In genomic region chr6:117677553-117678131, GRCh38 we compare ENCODE assay signal across 10 cellular contexts. TPM values are rescaled to one million over a fixed set of nuclear protein-coding genes. Genes with fewer than 3 reads are reported as not detected.
DNase-seq lines count a peak whose midpoint lies in the region; ATAC-seq and TF ChIP-seq lines count a peak whose summit lies in the region.
"Had no signal": no experiment of that assay in that cellular context is flagged by ENCODE, and none has a peak within 500 bp of the region (broad histone marks: within the 10 kb centered on the region; RNA-seq: fewer than 3 reads in every experiment).

No MANE protein-coding gene starts in this region.

- peaks cover 44% of the 10 kb centered on the region for H3K36me3 Mint-ChIP-seq in activated CD8-positive, alpha-beta T cell treated with anti-CD3 and anti-CD28 coated beads for 36 hours (ENCODE audit: low read depth)

- H3K4me2 ChIP-seq in HCT116 (ENCODE audit: low read length), result peak overlapping the region; percentile 91
- peak overlapping the region; percentile 95 for H3K4me2 ChIP-seq in hepatocyte

- H3K79me2 ChIP-seq in HCT116 (ENCODE audit: insufficient read depth, low read length) (peaks cover 84% of the 10 kb centered on the region), hepatocyte (peaks cover 76% of the 10 kb centered on the region)

- no peak for ATAC-seq in HCT116
- peak; percentile 5 for ATAC-seq in activated CD8-positive, alpha-beta T cell treated with anti-CD3 and anti-CD28 coated beads for 36 hours

- no peak for TF ChIP-seq RAD21 in HCT116 (IDR thresholded peaks at IDR 0.05; ENCODE audit: low read depth)

- BruUV-seq in HCT116 (replicated peaks; lab: Mats Ljungman, UMichigan), result no TSS peak

- H3K27me3 ChIP-seq in AG04450 (ENCODE audit: control insufficient read depth, insufficient read depth, low read length) (no peaks in the 10 kb centered on the region), HCT116 (ENCODE audit: insufficient read depth, low read length) (no peaks in the 10 kb centered on the region), hepatocyte (no peaks in the 10 kb centered on the region), SJCRH30 (no peaks in the 10 kb centered on the region)

- CTCF ChIA-PET in AG04450 (lab: Charles Lee) (interaction anchor here (1.1 kb wide), 1 partner anchor 23 kb away, joined by 3 read pairs; no protein-coding TSS in a partner anchor), HCT116 (lab: Charles Lee) (no interaction called here)
- CTCF ChIA-PET in activated CD8-positive, alpha-beta T cell treated with anti-CD3 and anti-CD28 coated beads for 36 hours (lab: Charles Lee), result interaction anchor here (1.0 kb wide), 1 partner anchor 75 kb away, joined by 3 read pairs; the partner anchor contains the start of gene GOPC

- H3K9ac ChIP-seq in HCT116 (ENCODE audit: low read length), result no peak overlapping the region

- peaks cover 14% of the 10 kb centered on the region for H3K9me3 Mint-ChIP-seq in activated CD8-positive, alpha-beta T cell treated with anti-CD3 and anti-CD28 coated beads for 36 hours

- peaks cover 65% of the 10 kb centered on the region for H3K4me1 Mint-ChIP-seq in activated CD8-positive, alpha-beta T cell treated with anti-CD3 and anti-CD28 coated beads for 36 hours (ENCODE audit: low read depth)

- TF ChIP-seq POLR2A in HCT116 (IDR thresholded peaks at IDR 0.05; ENCODE audit: borderline replicate concordance, extremely low read depth, insufficient read depth, insufficient read length), result no peak

- no peaks in the 10 kb centered on the region; a peak in 1 of 4 replicates for H3K36me3 ChIP-seq in HCT116 (ENCODE audit: control insufficient read depth in 1 of 2, insufficient read depth in 2 of 2, low read length in 2 of 2)
- H3K36me3 ChIP-seq in hepatocyte (replicated peaks; ENCODE audit: insufficient read depth, low read depth), result no peaks in the 10 kb centered on the region
- peaks cover 9% of the 10 kb centered on the region; the same call in 1 of the 2 replicates for H3K36me3 ChIP-seq in SJCRH30

- H2AFZ ChIP-seq in HCT116 (ENCODE audit: low read depth, low read length, poor library complexity, severe bottlenecking) (no peak overlapping the region), hepatocyte (no peak overlapping the region)

- H3K9me2 ChIP-seq in HCT116 (ENCODE audit: insufficient read depth), result no peaks in the 10 kb centered on the region
- H3K9me2 ChIP-seq in hepatocyte (replicated peaks; ENCODE audit: insufficient read depth), result no peaks in the 10 kb centered on the region

- TF ChIP-seq CTCF in AG04450 (IDR thresholded peaks at IDR 0.05; ENCODE audit: low read depth, low read length) (no peak), HCT116 (IDR thresholded peaks at IDR 0.05 in 2 of 3, conservative IDR thresholded peaks at IDR 0.05 in 1 of 3; ENCODE audit: borderline replicate concordance in 1 of 3, insufficient read depth in 1 of 3, low read depth in 2 of 3, low read length in 2 of 3) (no peak), hepatocyte (IDR thresholded peaks at IDR 0.05; ENCODE audit: poor library complexity) (no peak)
- no peak for TF ChIP-seq CTCF in activated CD8-positive, alpha-beta T cell treated with anti-CD3 and anti-CD28 coated beads for 36 hours (IDR thresholded peaks at IDR 0.05)

- peak overlapping the region; percentile 17 for H3K27ac Mint-ChIP-seq in activated CD8-positive, alpha-beta T cell treated with anti-CD3 and anti-CD28 coated beads for 36 hours

- DNase-seq in AG04450 (ENCODE audit: low read depth, low spot score), result no peak
- DNase-seq in HCT116 (ENCODE audit: low read depth, low spot score), result no peak
- DNase-seq in activated CD8-positive, alpha-beta T cell treated with anti-CD3 and anti-CD28 coated beads for 36 hours, result peak; percentile 49
- DNase-seq in hepatocyte (ENCODE audit: low spot score), result no peak
- DNase-seq in NCI-H187 (lab: John Stamatoyannopoulos, UW), result no peak
- no peak for DNase-seq in SJCRH30
- no peak for DNase-seq in NCI-H2029 treated with DMSO at 0.1 percent for 48 hours (lab: John Stamatoyannopoulos, UW)
- DNase-seq in NCI-H345 treated with DMSO at 0.1 percent for 48 hours (lab: John Stamatoyannopoulos, UW; ENCODE audit: unreplicated experiment), result no peak
- DNase-seq: DMS53, NCI-H1930 had no signal

- POLR2A ChIA-PET in AG04450 (lab: Yijun Ruan, JAX) (no interaction called here), HCT116 (lab: Charles Lee) (no interaction called here)
- POLR2A ChIA-PET in activated CD8-positive, alpha-beta T cell treated with anti-CD3 and anti-CD28 coated beads for 36 hours (lab: Charles Lee), result no interaction called here

- H4K20me1 ChIP-seq in HCT116 (ENCODE audit: insufficient read depth) (peaks cover 27% of the 10 kb centered on the region; the same call in 1 of the 2 replicates), hepatocyte (ENCODE audit: insufficient read depth, poor library complexity, severe bottlenecking) (peaks cover 48% of the 10 kb centered on the region)

- WGBS in hepatocyte (ENCODE audit: low lambda C conversion rate, missing lambda C conversion rate), result 84% methylated on average over 5 of the region's 5 CpGs

- H3K9me3 ChIP-seq in AG04450 (ENCODE audit: control insufficient read depth, insufficient read depth, low read length) (no peaks in the 10 kb centered on the region), HCT116 (ENCODE audit: control insufficient read depth in 1 of 2, insufficient read depth in 1 of 2, low read depth in 1 of 2, low read length in 2 of 2) (no peaks in the 10 kb centered on the region), hepatocyte (ENCODE audit: low read depth) (no peaks in the 10 kb centered on the region), SJCRH30 (replicated peaks) (no peaks in the 10 kb centered on the region)

- no peaks in the 10 kb centered on the region for H3K27me3 Mint-ChIP-seq in activated CD8-positive, alpha-beta T cell treated with anti-CD3 and anti-CD28 coated beads for 36 hours

- RAD21 ChIA-PET in HCT116 (lab: Charles Lee; ENCODE audit: low non-redundant PET in 1 of 2, low total read pairs in 2 of 2, uncharacterized antibody in 2 of 2, unreplicated experiment in 2 of 2), result no interaction called here

- no peak overlapping the region for H3K27ac ChIP-seq in AG04450 (ENCODE audit: low read depth, low read length)
- H3K27ac ChIP-seq in HCT116 (ENCODE audit: low read depth, low read length), result no peak overlapping the region
- H3K27ac ChIP-seq in hepatocyte, result no peak overlapping the region
- no peak overlapping the region for H3K27ac ChIP-seq in SJCRH30

- intact Hi-C loops in HCT116 (cut with micrococcal nuclease), result loop anchor here (5.0 to 10.0 kb wide), 3 partner anchors 193 to 330 kb away; partner anchors contain the start of gene DCBLD1
- intact Hi-C loops in activated CD8-positive, alpha-beta T cell treated with anti-CD3 and anti-CD28 coated beads for 36 hours (cut with micrococcal nuclease), result loop anchor here (5.0 kb wide), 1 partner anchor 75 kb away; the partner anchor contains the start of gene GOPC

- H3K4me3 Mint-ChIP-seq in activated CD8-positive, alpha-beta T cell treated with anti-CD3 and anti-CD28 coated beads for 36 hours, result peak overlapping the region; percentile 70

- H3K4me1 ChIP-seq in HCT116 (ENCODE audit: control insufficient read depth in 1 of 2, insufficient read depth in 2 of 2, low read length in 2 of 2), result peaks cover 7 to 22% of the 10 kb centered on the region in 2 experiments; a peak in 3 of 4 replicates
- peaks cover 13% of the 10 kb centered on the region for H3K4me1 ChIP-seq in hepatocyte (ENCODE audit: insufficient read depth)
- no peaks in the 10 kb centered on the region for H3K4me1 ChIP-seq in SJCRH30

- peak overlapping the region; percentile 8 for H3K4me3 ChIP-seq in AG04450 (ENCODE audit: low read depth, low read length)
- H3K4me3 ChIP-seq in HCT116 (replicated peaks in 1 of 2; ENCODE audit: low read depth in 1 of 2, low read length in 2 of 2), result no peak overlapping the region
- no peak overlapping the region for H3K4me3 ChIP-seq in hepatocyte
- no peak overlapping the region for H3K4me3 ChIP-seq in SJCRH30

TF ChIP-seq in HCT116, 20 proteins besides CTCF, POLR2A, EP300 and RAD21:
- TF ChIP-seq EZH2 (IDR thresholded peaks at IDR 0.05), result no peak
- no peak for TF ChIP-seq JUND (IDR thresholded peaks at IDR 0.05)
- TF ChIP-seq SP1 (IDR thresholded peaks at IDR 0.05; ENCODE audit: low read depth), result no peak
- no peak for TF ChIP-seq YY1 (IDR thresholded peaks at IDR 0.05; ENCODE audit: extremely low read depth, insufficient replicate concordance, low read depth, low read length)
- TF ChIP-seq EZH2phosphoT487 (IDR thresholded peaks at IDR 0.05; ENCODE audit: borderline replicate concordance), result no peak
- TF ChIP-seq, protein P1, sequence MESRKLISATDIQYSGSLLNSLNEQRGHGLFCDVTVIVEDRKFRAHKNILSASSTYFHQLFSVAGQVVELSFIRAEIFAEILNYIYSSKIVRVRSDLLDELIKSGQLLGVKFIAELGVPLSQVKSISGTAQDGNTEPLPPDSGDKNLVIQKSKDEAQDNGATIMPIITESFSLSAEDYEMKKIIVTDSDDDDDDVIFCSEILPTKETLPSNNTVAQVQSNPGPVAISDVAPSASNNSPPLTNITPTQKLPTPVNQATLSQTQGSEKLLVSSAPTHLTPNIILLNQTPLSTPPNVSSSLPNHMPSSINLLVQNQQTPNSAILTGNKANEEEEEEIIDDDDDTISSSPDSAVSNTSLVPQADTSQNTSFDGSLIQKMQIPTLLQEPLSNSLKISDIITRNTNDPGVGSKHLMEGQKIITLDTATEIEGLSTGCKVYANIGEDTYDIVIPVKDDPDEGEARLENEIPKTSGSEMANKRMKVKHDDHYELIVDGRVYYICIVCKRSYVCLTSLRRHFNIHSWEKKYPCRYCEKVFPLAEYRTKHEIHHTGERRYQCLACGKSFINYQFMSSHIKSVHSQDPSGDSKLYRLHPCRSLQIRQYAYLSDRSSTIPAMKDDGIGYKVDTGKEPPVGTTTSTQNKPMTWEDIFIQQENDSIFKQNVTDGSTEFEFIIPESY (IDR thresholded peaks at IDR 0.05; ENCODE audit: extremely low read depth, insufficient replicate concordance, low read length), result no peak
- no peak for TF ChIP-seq SIN3A (IDR thresholded peaks at IDR 0.05; ENCODE audit: low read depth)
- TF ChIP-seq FOSL1 (IDR thresholded peaks at IDR 0.05; ENCODE audit: low read depth), result no peak
- no peak for TF ChIP-seq POLR2AphosphoS5 (IDR thresholded peaks at IDR 0.05; ENCODE audit: low read depth, low read length)
- TF ChIP-seq CBX3 (IDR thresholded peaks at IDR 0.05; ENCODE audit: low read depth), result no peak
- no peak for TF ChIP-seq TCF7L2 (IDR thresholded peaks at IDR 0.05; ENCODE audit: borderline replicate concordance, extremely low read depth, insufficient read depth, insufficient read length)
- TF ChIP-seq ZNF274 (IDR thresholded peaks at IDR 0.05; ENCODE audit: low read depth, low read length), result no peak
TF ChIP-seq in HCT116: peak in this region for 0.

RNA-seq across cellular contexts. Expression of gene NUS1, which starts 2.4 kb away (rescaled TPM):
- polyA plus RNA-seq in AG04450 (2011; rRNA removed) (23.3 and 26.1 TPM in 2 replicates), hepatocyte (13.6 and 16.6 TPM in 2 replicates)
- polyA minus RNA-seq in AG04450 (2011; rRNA and poly(A)+ RNA removed), result 9.7 and 17.1 TPM in 2 replicates
- total RNA-seq in HCT116 (2021; ENCODE audit: unreplicated experiment) (46.2 TPM), hepatocyte (29.9 and 30.2 TPM in 2 replicates)
- polyA plus RNA-seq in HCT116 (2012), result 12.7 and 15.6 TPM in 2 replicates
- 10 to 100 TPM; 42.2 to 42.8 TPM for total RNA-seq in activated CD8-positive, alpha-beta T cell treated with anti-CD3 and anti-CD28 coated beads for 36 hours
- total RNA-seq in SJCRH30 (2014; rRNA removed; shearing (Covaris generic)), result 21.3 and 22.5 TPM in 2 replicates
